In genomic region chr6:127518710-127519468, GRCh38 we compare ENCODE assay signal across 8 cellular contexts.
DNase-seq lines count a peak whose midpoint lies in the region; ATAC-seq and TF ChIP-seq lines count a peak whose summit lies in the region.

Gene MTCL3 (minus strand): TSS chr6:127519335.

- DNase-seq in BJ (ENCODE audit: low read depth) (no peak), NCI-H1436 treated with DMSO at 0.1 percent for 48 hours (lab: John Stamatoyannopoulos, UW) (peak; percentile 71), epithelial cell of esophagus (ENCODE audit: low read depth) (peak; percentile 29), osteocyte (ENCODE audit: extremely low spot score, unreplicated experiment) (no peak), middle frontal gyrus (ENCODE audit: extremely low spot score, low spot score) (no peak), OCI-M2 (lab: John Stamatoyannopoulos, UW; ENCODE audit: unreplicated experiment) (no peak)
- DNase-seq in activated CD4-positive, alpha-beta T cell treated with anti-CD3 and anti-CD28 coated beads for 4 hours: peak; percentile 51 to 58

- ATAC-seq in GM21529 (IDR thresholded peaks at IDR 0.05; ENCODE audit: unreplicated experiment): no peak

- H3K27me3 ChIP-seq in BJ (ENCODE audit: control insufficient read depth, insufficient read depth, low read length): peaks cover 3% of the 10 kb centered on the region; the same call in 1 of the 2 replicates

- H3K27ac Mint-ChIP-seq in osteocyte (ENCODE audit: unreplicated experiment): no peak within 1 kb of the TSS

- peaks cover 68% of the 10 kb centered on the region for H3K27me3 Mint-ChIP-seq in osteocyte (ENCODE audit: unreplicated experiment)

- TF ChIP-seq CTCF in BJ (IDR thresholded peaks at IDR 0.05; ENCODE audit: insufficient read depth, low read depth, low read length) (no peak), epithelial cell of esophagus (IDR thresholded peaks at IDR 0.05; ENCODE audit: insufficient read depth, low read depth, low read length, missing control alignments) (no peak), osteocyte (IDR thresholded peaks at IDR 0.05) (no peak)

- H3K4me3 Mint-ChIP-seq in osteocyte (ENCODE audit: unreplicated experiment): peak within 1 kb of the TSS; percentile 53

- H3K4me1 Mint-ChIP-seq in osteocyte (ENCODE audit: unreplicated experiment): peaks cover 23% of the 10 kb centered on the region

- H3K36me3 Mint-ChIP-seq in osteocyte (ENCODE audit: unreplicated experiment): no peaks in the 10 kb centered on the region

- no peaks in the 10 kb centered on the region for H3K9me3 Mint-ChIP-seq in osteocyte (ENCODE audit: unreplicated experiment)

- peak within 1 kb of the TSS; percentile 2; the same call in 1 of the 2 replicates for H3K4me3 ChIP-seq in BJ (ENCODE audit: low read depth, low read length)
- H3K4me3 ChIP-seq in epithelial cell of esophagus (ENCODE audit: low read length): no peak within 1 kb of the TSS

- no peaks in the 10 kb centered on the region for H3K36me3 ChIP-seq in BJ (ENCODE audit: control insufficient read depth, insufficient read depth, low read length)

- CTCF ChIA-PET in BJ (lab: Yijun Ruan, JAX): interaction anchor here (1.3 to 1.7 kb wide), 4 partner anchors 10 to 217 kb away, joined by 3 to 4 read pairs (median 3); partner anchors contain the start of gene KIAA0408

- POLR2A ChIA-PET in BJ (lab: Charles Lee): no interaction called here

Comparison
In these comparisons a context has a peak if more than half of its experiments do, and no peak if none do; other contexts are left out.
1. DNase-seq: peak in NCI-H1436 treated with DMSO at 0.1 percent for 48 hours (single experiment), activated CD4-positive, alpha-beta T cell treated with anti-CD3 and anti-CD28 coated beads for 4 hours (2 of 2) and epithelial cell of esophagus (single experiment); none in BJ (single experiment), osteocyte (single experiment), middle frontal gyrus (single experiment) and OCI-M2 (single experiment).